ENCODE assay signal across 31 cellular contexts in genomic region chr11:76214968-76215548, GRCh38. TPM values are rescaled to one million over a fixed set of nuclear protein-coding genes. Genes with fewer than 3 reads are reported as not detected.
DNase-seq lines count a peak whose midpoint lies in the region; ATAC-seq, FAIRE-seq and TF ChIP-seq lines count a peak whose summit lies in the region.
"Had no signal": no experiment of that assay in that cellular context is flagged by ENCODE, and none has a peak within 500 bp of the region (broad histone marks: within the 10 kb centered on the region; RNA-seq: fewer than 3 reads in every experiment).

No MANE protein-coding gene starts in this region.

- DNase-seq in left ventricle myocardium inferior (peak; percentile 3), Right ventricle myocardium inferior (ENCODE audit: missing footprints) (no peak), OCI-M1 (lab: John Stamatoyannopoulos, UW) (peak; percentile 82), kidney (peak; percentile 27)
- DNase-seq in activated T-cell treated with anti-CD3 and anti-CD28 coated beads, Interleukin-2, amount 50 U/mL, for 48 hours, result no peak
- DNase-seq: activated CD4-positive, alpha-beta memory T cell treated with anti-CD3 and anti-CD28 coated beads, Interleukin-2, amount 10 ng/mL, durations not matched to agents 7 days and 5 days; activated CD4-positive, CD25-positive, alpha-beta regulatory T cell treated with anti-CD3 and anti-CD28 coated beads, Interleukin-2, amount 50 U/mL, for 72 hours; activated CD8-positive, alpha-beta memory T cell treated with anti-CD3 and anti-CD28 coated beads, Interleukin-2, amount 50 U/mL, for 4 hours; activated naive CD4-positive, alpha-beta T cell treated with anti-CD3 and anti-CD28 coated beads, Interleukin-2, amount 50 U/mL, for 16 hours; amygdala; CD8-positive, alpha-beta memory T cell; left colon; MM.1S; NCI-H446; NCI-H82; PC-3; stimulated activated CD8-positive, alpha-beta memory T cell treated with anti-CD3 and anti-CD28 coated beads, Interleukin-4, amount 100 ng/mL, for 48 hours; testis had no signal

- no peak overlapping the region for H3K27ac ChIP-seq in left ventricle myocardium inferior (replicated peaks)
- no peak overlapping the region for H3K27ac ChIP-seq in kidney (ENCODE audit: low read depth in 2 of 2, low read length in 2 of 2)
- H3K27ac ChIP-seq: hepatocyte, HL-60, neural progenitor cell, parathyroid adenoma, testis had no signal

- H3K4me1 ChIP-seq in left ventricle myocardium inferior (peaks cover 10% of the 10 kb centered on the region), kidney (ENCODE audit: control insufficient read depth in 1 of 2, insufficient read depth in 1 of 2, low read depth in 1 of 2, low read length in 2 of 2) (no peaks in the 10 kb centered on the region)

- H3K27me3 ChIP-seq in left ventricle myocardium inferior (ENCODE audit: low read depth), result peaks cover 19% of the 10 kb centered on the region
- H3K27me3 ChIP-seq: testis had no signal

- H3K9me3 ChIP-seq in left ventricle myocardium inferior (replicated peaks) (no peaks in the 10 kb centered on the region), kidney (ENCODE audit: control insufficient read depth in 1 of 2, low read length in 2 of 2) (no peaks in the 10 kb centered on the region)
- H3K9me3 ChIP-seq: testis had no signal

- TF ChIP-seq CTCF in left ventricle myocardium inferior (IDR thresholded peaks at IDR 0.05; ENCODE audit: borderline replicate concordance), result no peak
- TF ChIP-seq CTCF in kidney (IDR thresholded peaks at IDR 0.05; ENCODE audit: borderline replicate concordance, extremely low read depth, insufficient read depth), result no peak

- H3K36me3 ChIP-seq in left ventricle myocardium inferior, result no peaks in the 10 kb centered on the region
- H3K36me3 ChIP-seq in kidney (ENCODE audit: control insufficient read depth in 1 of 2, insufficient read depth in 2 of 2, low read length in 2 of 2), result no peaks in the 10 kb centered on the region
- H3K36me3 ChIP-seq: neural progenitor cell had no signal

- no peak overlapping the region for H3K9ac ChIP-seq in kidney (ENCODE audit: low read length in 2 of 2)
- H3K9ac ChIP-seq: neural progenitor cell, parathyroid adenoma had no signal

- no peak for FAIRE-seq in kidney (lab: Jason Lieb, UNC)
- FAIRE-seq: colon, GM18507, GM19239, H1 had no signal

- intact Hi-C loops in left ventricle myocardium inferior (cut with micrococcal nuclease) (no loop called here), Right ventricle myocardium inferior (cut with DNase I) (no loop called here), kidney (cut with DNase I) (no loop called here)

- ATAC-seq in Right ventricle myocardium inferior (no peak), GM21737 (IDR thresholded peaks at IDR 0.05; ENCODE audit: unreplicated experiment) (no peak), HG03521 (IDR thresholded peaks at IDR 0.05; ENCODE audit: unreplicated experiment) (no peak), HG03442 (IDR thresholded peaks at IDR 0.05; ENCODE audit: unreplicated experiment) (no peak)
- ATAC-seq: left colon, PC-3, right cardiac atrium had no signal

- no peak overlapping the region for H3K4me3 ChIP-seq in left ventricle myocardium inferior
- no peak overlapping the region for H3K4me3 ChIP-seq in kidney (ENCODE audit: low read length in 2 of 2)
- H3K4me3 ChIP-seq: hepatocyte, neural progenitor cell, testis had no signal

RNA-seq across cellular contexts. Expression of gene WNT11, which starts 8.8 kb away (rescaled TPM):
- total RNA-seq in left ventricle myocardium inferior (22.7 TPM), Right ventricle myocardium inferior (18.2 TPM), kidney (2.2 TPM)
- 0.80 TPM for polyA plus RNA-seq in kidney (ENCODE audit: insufficient read depth, low read depth, low replicate concordance)
- total RNA-seq: T-helper 2 cell treated with Interferon-gamma antibody and Interleukin-4, amounts not matched to agents 100 ng/mL and 5 ng/mL, for 36 hours had no signal

Comparison
In these comparisons a context has a peak if more than half of its experiments do, and no peak if none do; other contexts are left out.
1. DNase-seq: peak in left ventricle myocardium inferior (single experiment), OCI-M1 (single experiment) and kidney (single experiment); none in Right ventricle myocardium inferior (single experiment) and activated T-cell treated with anti-CD3 and anti-CD28 coated beads, Interleukin-2, amount 50 U/mL, for 48 hours (0 of 2).